ENCODE assay signal across 18 cellular contexts in the genomic region with DNA sequence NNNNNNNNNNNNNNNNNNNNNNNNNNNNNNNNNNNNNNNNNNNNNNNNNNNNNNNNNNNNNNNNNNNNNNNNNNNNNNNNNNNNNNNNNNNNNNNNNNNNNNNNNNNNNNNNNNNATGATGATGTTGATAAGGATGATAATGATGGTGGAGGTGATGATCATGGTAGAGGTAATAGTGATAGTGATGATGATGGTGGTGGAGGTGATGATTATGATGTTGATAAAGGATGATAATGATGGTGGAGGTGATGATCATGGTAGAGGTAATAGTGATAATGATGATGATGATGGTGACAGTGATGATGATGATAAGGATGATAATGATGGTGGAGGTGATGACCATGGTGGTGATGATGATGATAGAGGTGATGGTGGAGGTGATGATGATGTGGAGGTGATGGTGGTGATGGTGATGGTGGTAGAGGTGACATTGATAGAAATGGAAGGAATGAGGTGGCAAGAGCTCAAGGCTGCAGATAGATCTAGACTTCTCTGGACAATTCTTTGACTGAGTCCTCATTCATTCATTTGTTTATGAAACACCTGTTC. TPM values are rescaled to one million over a fixed set of nuclear protein-coding genes. Genes with fewer than 3 reads are reported as not detected.
A peak's percentile ranks its signal among the peaks of the same experiment; 100 is the strongest.
DNase-seq lines count a peak whose midpoint lies in the region; ATAC-seq, FAIRE-seq and TF ChIP-seq lines count a peak whose summit lies in the region.
"Had no signal": no experiment of that assay in that cellular context is flagged by ENCODE, and none has a peak within 500 bp of the region (broad histone marks: within the 10 kb centered on the region; RNA-seq: fewer than 3 reads in every experiment).

No MANE protein-coding gene starts in this region.

- no peak overlapping the region for H3K4ac ChIP-seq in H1 (replicated peaks; ENCODE audit: insufficient read length, low read depth, low read length)

- in situ Hi-C loops in HepG2 (cut with HindIII; ENCODE audit: extremely low pct_ligation_motif_present, low pct_unique_long_range_greater_than_20kb): no loop called here

- no peak overlapping the region for H4K8ac ChIP-seq in H1 (ENCODE audit: extremely low read depth, insufficient read depth, low read length)

- H3K23me2 ChIP-seq in H1 (ENCODE audit: low read depth, low read length): peaks cover 9% of the 10 kb centered on the region; the same call in 1 of the 2 replicates

- no TSS peak for BruUV-seq in HepG2 (replicated peaks; lab: Mats Ljungman, UMichigan)

- H3K4me3 ChIP-seq in HepG2 (replicated peaks in 1 of 3; ENCODE audit: insufficient read depth in 1 of 3, low read depth in 2 of 3, low read length in 3 of 3) (no peak overlapping the region), right lobe of liver (no peak overlapping the region), H1 (ENCODE audit: extremely low read depth in 1 of 4, insufficient read depth in 2 of 4, low read depth in 3 of 4, low read length in 4 of 4) (no peak overlapping the region), mucosa of descending colon (no peak overlapping the region), upper lobe of right lung (no peak overlapping the region)
- H3K4me3 ChIP-seq: MG63 had no signal

- peaks cover 3% of the 10 kb centered on the region; the same call in 1 of the 2 replicates for H3K79me1 ChIP-seq in H1 (ENCODE audit: low read depth, low read length)

- H3K18ac ChIP-seq in H1 (ENCODE audit: extremely low read depth, low read length): no peak overlapping the region

- H3K4me2 ChIP-seq in HepG2 (ENCODE audit: low read depth, low read length): no peak overlapping the region
- H3K4me2 ChIP-seq in H1 (ENCODE audit: insufficient read depth in 1 of 2, low read depth in 2 of 2, low read length in 2 of 2): no peak overlapping the region

- H2BK15ac ChIP-seq in H1 (ENCODE audit: low read length): no peak overlapping the region

- H4K91ac ChIP-seq in H1 (replicated peaks; ENCODE audit: insufficient read length, low read length): no peak overlapping the region

- H3K14ac ChIP-seq in H1 (ENCODE audit: insufficient read length): no peak overlapping the region

- no peak for ATAC-seq in HepG2
- ATAC-seq in right lobe of liver: no peak
- peak; percentile 31 for ATAC-seq in mucosa of descending colon
- ATAC-seq in upper lobe of right lung: peak; percentile 38

- no peaks in the 10 kb centered on the region for H4K20me1 ChIP-seq in HepG2 (ENCODE audit: insufficient read depth, low read length)
- peaks cover 0 to 10% of the 10 kb centered on the region in 2 experiments for H4K20me1 ChIP-seq in H1 (replicated peaks in 1 of 2; ENCODE audit: control insufficient read depth in 1 of 2, insufficient read depth in 2 of 2, low read length in 2 of 2)

- no peaks in the 10 kb centered on the region for H3K9me3 ChIP-seq in HepG2 (ENCODE audit: low read length)
- no peaks in the 10 kb centered on the region for H3K9me3 ChIP-seq in right lobe of liver
- H3K9me3 ChIP-seq in H1 (ENCODE audit: insufficient read depth in 2 of 2, low read depth in 1 of 2, low read length in 1 of 2): peaks cover 0 to 6% of the 10 kb centered on the region in 2 experiments; a peak in 1 of 4 replicates
- H3K9me3 ChIP-seq in mucosa of descending colon: no peaks in the 10 kb centered on the region
- no peaks in the 10 kb centered on the region for H3K9me3 ChIP-seq in upper lobe of right lung
- H3K9me3 ChIP-seq: Caco-2, MG63 had no signal

- POLR2A ChIA-PET in HepG2 (lab: Yijun Ruan, JAX): no interaction called here
- POLR2A ChIA-PET in H1 (lab: Charles Lee; ENCODE audit: partially characterized antibody): no interaction called here

- no peak overlapping the region for H3K23ac ChIP-seq in H1 (ENCODE audit: insufficient read length)

- CTCF ChIA-PET in HepG2 (lab: Yijun Ruan, JAX; ENCODE audit: low intra/inter-chr PET ratio, low total read pairs): no interaction called here
- CTCF ChIA-PET in H1 (lab: Charles Lee; ENCODE audit: partially characterized antibody): interaction anchor here (0.7 kb wide), 1 partner anchor 63 kb away, joined by 3 read pairs; no protein-coding TSS in a partner anchor

- TF ChIP-seq RAD21 in HepG2 (CRISPR knock-in tag; IDR thresholded peaks at IDR 0.05) (no peak), H1 (IDR thresholded peaks at IDR 0.05 in 1 of 2, conservative IDR thresholded peaks at IDR 0.05 in 1 of 2; ENCODE audit: low read depth in 2 of 2, low read length in 2 of 2) (no peak)

- TF ChIP-seq CTCF in HepG2 (CRISPR knock-in tag; IDR thresholded peaks at IDR 0.05) (no peak), right lobe of liver (IDR thresholded peaks at IDR 0.05) (no peak), H1 (IDR thresholded peaks at IDR 0.05; ENCODE audit: control extremely low read depth in 1 of 3, insufficient read depth in 1 of 3, low read depth in 1 of 3, low read length in 3 of 3) (no peak), mucosa of descending colon (IDR thresholded peaks at IDR 0.05) (no peak), upper lobe of right lung (IDR thresholded peaks at IDR 0.05) (no peak)

- no peak overlapping the region for H2BK20ac ChIP-seq in H1 (ENCODE audit: low read length)

- DNase-seq in HepG2 (ENCODE audit: low spot score): no peak
- no peak for DNase-seq in right lobe of liver
- no peak for DNase-seq in H1 (ENCODE audit: low read depth in 1 of 2, low spot score in 2 of 2)
- DNase-seq in mucosa of descending colon: no peak
- DNase-seq in upper lobe of right lung: no peak
- DNase-seq in NCI-H1105 (lab: John Stamatoyannopoulos, UW): no peak
- DNase-seq in activated CD4-positive, alpha-beta T cell treated with anti-CD3 and anti-CD28 coated beads for 1 hour: no peak
- DNase-seq in mucosa of gallbladder (ENCODE audit: low spot score): no peak
- DNase-seq: Caco-2; CD4-positive, CD25-positive, alpha-beta regulatory T cell; EL; MG63; NCI-H1092; NCI-H1694; NCI-H524; SIG-M5 had no signal

- TF ChIP-seq POLR2A in HepG2 (IDR thresholded peaks at IDR 0.05; ENCODE audit: insufficient read depth in 1 of 2, low read depth in 2 of 2, low read length in 2 of 2) (no peak), right lobe of liver (IDR thresholded peaks at IDR 0.05) (no peak), H1 (IDR thresholded peaks at IDR 0.05; ENCODE audit: control extremely low read depth in 1 of 2, low read depth in 2 of 2, low read length in 2 of 2) (no peak)

- no peak overlapping the region for H2BK12ac ChIP-seq in H1 (ENCODE audit: low read depth, low read length)

- intact Hi-C loops in HepG2 (cut with micrococcal nuclease; ENCODE audit: unreplicated experiment): no loop called here
- intact Hi-C loops in right lobe of liver (cut with DNase I): no loop called here
- intact Hi-C loops in mucosa of descending colon (cut with DNase I, micrococcal nuclease): no loop called here
- intact Hi-C loops in upper lobe of right lung (cut with DNase I): no loop called here

- no peak overlapping the region for H2AFZ ChIP-seq in HepG2 (ENCODE audit: low read length)
- no peak overlapping the region for H2AFZ ChIP-seq in H1 (ENCODE audit: low read length)

- no peak overlapping the region for H4K5ac ChIP-seq in H1 (ENCODE audit: insufficient read length, low read depth, low read length)

- H3K36me3 ChIP-seq in HepG2 (replicated peaks in 1 of 2; ENCODE audit: control insufficient read depth in 1 of 2, insufficient read depth in 2 of 2, low read length in 2 of 2) (peaks cover 6 to 27% of the 10 kb centered on the region in 2 experiments; a peak in 4 of 5 replicates), right lobe of liver (peaks cover 0 to 3% (median 0%) of the 10 kb centered on the region in 4 donors), H1 (ENCODE audit: control insufficient read depth in 2 of 4, insufficient read depth in 4 of 4, low read length in 3 of 4) (peaks cover 0 to 5% (median 0%) of the 10 kb centered on the region in 4 experiments; a peak in 2 of 8 replicates), mucosa of descending colon (ENCODE audit: low read depth) (no peaks in the 10 kb centered on the region), upper lobe of right lung (no peaks in the 10 kb centered on the region)

- FAIRE-seq in HepG2 (lab: Jason Lieb, UNC): no peak
- FAIRE-seq in H1 (lab: Jason Lieb, UNC): no peak
- FAIRE-seq: GM19239, H54 had no signal

- H3K79me2 ChIP-seq in HepG2 (ENCODE audit: insufficient read depth, low read length): peaks cover 10% of the 10 kb centered on the region
- peaks cover 0 to 10% of the 10 kb centered on the region in 2 experiments; a peak in 2 of 4 replicates for H3K79me2 ChIP-seq in H1 (ENCODE audit: control insufficient read depth in 1 of 2, insufficient read depth in 2 of 2, low read length in 2 of 2)

- H3K9ac ChIP-seq in HepG2 (ENCODE audit: insufficient read depth, low read depth, low read length) (no peak overlapping the region), H1 (replicated peaks in 1 of 4; ENCODE audit: extremely low read depth in 1 of 4, low read depth in 3 of 4, low read length in 3 of 4) (no peak overlapping the region)

- peaks cover 10% of the 10 kb centered on the region for H3K4me1 ChIP-seq in HepG2 (ENCODE audit: insufficient read depth, low read length)
- peaks cover 0 to 30% (median 6%) of the 10 kb centered on the region in 4 donors for H3K4me1 ChIP-seq in right lobe of liver
- H3K4me1 ChIP-seq in H1 (replicated peaks in 1 of 4; ENCODE audit: control insufficient read depth in 3 of 4, insufficient read depth in 4 of 4, low read length in 3 of 4): peaks cover 0 to 4% (median 0%) of the 10 kb centered on the region in 4 experiments; a peak in 1 of 7 replicates
- no peaks in the 10 kb centered on the region for H3K4me1 ChIP-seq in mucosa of descending colon (ENCODE audit: low read depth)
- peaks cover 11% of the 10 kb centered on the region for H3K4me1 ChIP-seq in upper lobe of right lung

- peak overlapping the region; percentile 83 for H3K56ac ChIP-seq in H1 (replicated peaks; ENCODE audit: insufficient read length, low read depth, low read length)

- H3K27ac ChIP-seq in HepG2 (ENCODE audit: extremely low read length, insufficient read depth, low read length) (no peak overlapping the region), right lobe of liver (peak overlapping the region in 1 of 3 donors; percentile 14), H1 (ENCODE audit: low read depth, low read length) (no peak overlapping the region), upper lobe of right lung (no peak overlapping the region)

- H2BK120ac ChIP-seq in H1 (replicated peaks; ENCODE audit: low read depth, low read length): no peak overlapping the region

- H3K27me3 ChIP-seq in HepG2 (ENCODE audit: control insufficient read depth in 1 of 2, insufficient read depth in 2 of 2, low read length in 2 of 2): no peaks in the 10 kb centered on the region
- no peaks in the 10 kb centered on the region for H3K27me3 ChIP-seq in right lobe of liver
- no peaks in the 10 kb centered on the region for H3K27me3 ChIP-seq in H1 (replicated peaks in 1 of 4; ENCODE audit: control insufficient read depth in 3 of 4, extremely low read depth in 1 of 4, insufficient read depth in 3 of 4, low read length in 3 of 4)
- H3K27me3 ChIP-seq in upper lobe of right lung: no peaks in the 10 kb centered on the region
- H3K27me3 ChIP-seq: MG63 had no signal

- TF ChIP-seq EP300 in HepG2 (IDR thresholded peaks at IDR 0.05; ENCODE audit: low read depth in 2 of 2, low read length in 2 of 2): no peak
- TF ChIP-seq EP300 in HepG2 (CRISPR knock-in tag; IDR thresholded peaks at IDR 0.05; ENCODE audit: borderline replicate concordance): no peak
- TF ChIP-seq EP300 in H1 (IDR thresholded peaks at IDR 0.05; ENCODE audit: borderline replicate concordance in 1 of 2, low read depth in 2 of 2, low read length in 2 of 2): no peak

- no peak overlapping the region for H2AK5ac ChIP-seq in H1 (ENCODE audit: low read depth, low read length)

- H2BK5ac ChIP-seq in H1 (ENCODE audit: low read depth, low read length): no peak overlapping the region

RNA-seq across cellular contexts. Expression of gene FAM20C, which starts 47.8 kb away (rescaled TPM):
- total RNA-seq in HepG2 (2016; rRNA removed; fragmentation: Illumina TruSeq; extraction: Trizol) (14.5 and 19.9 TPM in 2 replicates), right lobe of liver (10 to 100 TPM; 32.1 to 73.8 (median 57.3) TPM), mucosa of descending colon (10 to 100 TPM; 20.7 to 47.7 (median 26.5) TPM), upper lobe of right lung (58.8 TPM), mucosa of gallbladder (99.2 TPM)
- 4.8 and 5.5 TPM in 2 replicates for total RNA-seq in HepG2 (2016; cell fraction: cytosol; rRNA removed; fragmentation: Illumina TruSeq; extraction: Trizol; ENCODE audit: low read depth)
- total RNA-seq in HepG2 (2016; cell fraction: insoluble cytoplasmic fraction; rRNA removed; fragmentation: Illumina TruSeq; extraction: Trizol): 12.0 and 18.5 TPM in 2 replicates
- total RNA-seq in HepG2 (2016; cell fraction: membrane; rRNA removed; fragmentation: Illumina TruSeq; extraction: Trizol): 11.5 and 11.6 TPM in 2 replicates
- 20.5 and 24.2 TPM in 2 replicates for total RNA-seq in HepG2 (2016; cell fraction: nucleus; rRNA removed; fragmentation: Illumina TruSeq; extraction: Trizol)
- polyA plus RNA-seq in HepG2 (2011; rRNA removed) (11.9 and 15.3 TPM in 2 replicates), H1 (2011; rRNA removed) (9.5 and 13.9 TPM in 2 replicates)
- polyA plus RNA-seq in HepG2 (2011; cell fraction: cytosol; rRNA removed): 13.7 and 17.5 TPM in 2 replicates
- polyA plus RNA-seq in HepG2 (2011; cell fraction: nucleus; rRNA removed): 24.6 and 26.4 TPM in 2 replicates
- 15.4 and 23.9 TPM in 2 replicates for polyA plus RNA-seq in HepG2 (2012)
- polyA plus RNA-seq in HepG2 (2016; cell fraction: cytosol; fragmentation: Illumina TruSeq; extraction: Trizol; ENCODE audit: low read depth): 2.8 and 3.2 TPM in 2 replicates
- polyA plus RNA-seq in HepG2 (2016; cell fraction: insoluble cytoplasmic fraction; fragmentation: Illumina TruSeq; extraction: Trizol; ENCODE audit: low read depth): 18.9 and 20.0 TPM in 2 replicates
- polyA plus RNA-seq in HepG2 (2016; cell fraction: membrane; fragmentation: Illumina TruSeq; extraction: Trizol; ENCODE audit: low read depth): 10.0 and 10.7 TPM in 2 replicates
- 38.8 and 44.3 TPM in 2 replicates for polyA plus RNA-seq in HepG2 (2016; cell fraction: nucleus; fragmentation: Illumina TruSeq; extraction: Trizol; ENCODE audit: insufficient read depth, low read depth)
- polyA minus RNA-seq in HepG2 (2011; rRNA and poly(A)+ RNA removed; ENCODE audit: low replicate concordance): 8.9 and 24.8 TPM in 2 replicates
- polyA minus RNA-seq in HepG2 (2011; cell fraction: cytosol; rRNA and poly(A)+ RNA removed): 13.4 and 22.0 TPM in 2 replicates
- polyA minus RNA-seq in HepG2 (2011; cell fraction: nucleus; rRNA and poly(A)+ RNA removed): 14.4 and 19.6 TPM in 2 replicates
- total RNA-seq in H1 (2021; fragmentation: NEBNext Ultra II Directional; extraction: Animal tissue kit (Norgen Biotek cat#: 25700)): 34.7 and 34.8 TPM in 2 replicates
- 10.7 TPM for polyA plus RNA-seq in H1 (2011; cell fraction: cytosol; rRNA removed)
- polyA plus RNA-seq in H1 (2011; cell fraction: nucleus; rRNA removed): 21.4 TPM
- polyA plus RNA-seq in H1 (2012, experiment 1 of 2): 18.4 to 23.9 TPM (median 19.5 TPM) in 4 replicates
- 17.9 TPM for polyA plus RNA-seq in H1 (2012, experiment 2 of 2)
- 21.3 TPM for polyA plus RNA-seq in H1 (2013, experiment 1 of 2)
- polyA plus RNA-seq in H1 (2013, experiment 2 of 2): 21.1 TPM
- 8.9 and 10.4 TPM in 2 replicates for polyA minus RNA-seq in H1 (2011; rRNA and poly(A)+ RNA removed)
- polyA minus RNA-seq in H1 (2011; cell fraction: cytosol; rRNA and poly(A)+ RNA removed): 17.1 TPM
- 21.8 TPM for polyA minus RNA-seq in H1 (2011; cell fraction: nucleus; rRNA and poly(A)+ RNA removed)
- total RNA-seq: CD4-positive, CD25-positive, alpha-beta regulatory T cell had no signal
- polyA plus RNA-seq: CD4-positive, CD25-positive, alpha-beta regulatory T cell had no signal

RNA-seq across cellular contexts. Expression of gene FOXL3, which starts 49.8 kb away (rescaled TPM):
- total RNA-seq in HepG2 (2016; rRNA removed; fragmentation: Illumina TruSeq; extraction: Trizol) (not detected in 2 replicates), right lobe of liver (not detected), mucosa of descending colon (under 1 TPM in 1 of 3 donors, not detected in 2; 0.43 TPM), upper lobe of right lung (not detected), mucosa of gallbladder (not detected)
- total RNA-seq in HepG2 (2016; cell fraction: cytosol; rRNA removed; fragmentation: Illumina TruSeq; extraction: Trizol; ENCODE audit: low read depth): not detected in 2 replicates
- total RNA-seq in HepG2 (2016; cell fraction: insoluble cytoplasmic fraction; rRNA removed; fragmentation: Illumina TruSeq; extraction: Trizol): not detected in 2 replicates
- not detected in 2 replicates for total RNA-seq in HepG2 (2016; cell fraction: membrane; rRNA removed; fragmentation: Illumina TruSeq; extraction: Trizol)
- not detected in 2 replicates for total RNA-seq in HepG2 (2016; cell fraction: nucleus; rRNA removed; fragmentation: Illumina TruSeq; extraction: Trizol)
- polyA plus RNA-seq in HepG2 (2011; rRNA removed) (not detected in 2 replicates), H1 (2011; rRNA removed) (not detected in 2 replicates)
- polyA plus RNA-seq in HepG2 (2011; cell fraction: cytosol; rRNA removed): not detected in 2 replicates
- polyA plus RNA-seq in HepG2 (2011; cell fraction: nucleus; rRNA removed): not detected in 2 replicates
- polyA plus RNA-seq in HepG2 (2012): not detected in 2 replicates
- not detected in 2 replicates for polyA plus RNA-seq in HepG2 (2016; cell fraction: cytosol; fragmentation: Illumina TruSeq; extraction: Trizol; ENCODE audit: low read depth)
- polyA plus RNA-seq in HepG2 (2016; cell fraction: insoluble cytoplasmic fraction; fragmentation: Illumina TruSeq; extraction: Trizol; ENCODE audit: low read depth): not detected in 2 replicates
- not detected in 2 replicates for polyA plus RNA-seq in HepG2 (2016; cell fraction: membrane; fragmentation: Illumina TruSeq; extraction: Trizol; ENCODE audit: low read depth)
- not detected in 2 replicates for polyA plus RNA-seq in HepG2 (2016; cell fraction: nucleus; fragmentation: Illumina TruSeq; extraction: Trizol; ENCODE audit: insufficient read depth, low read depth)
- polyA minus RNA-seq in HepG2 (2011; rRNA and poly(A)+ RNA removed; ENCODE audit: low replicate concordance): not detected in 2 replicates
- not detected in 2 replicates for polyA minus RNA-seq in HepG2 (2011; cell fraction: cytosol; rRNA and poly(A)+ RNA removed)
- not detected in 2 replicates for polyA minus RNA-seq in HepG2 (2011; cell fraction: nucleus; rRNA and poly(A)+ RNA removed)
- not detected in 2 replicates for total RNA-seq in H1 (2021; fragmentation: NEBNext Ultra II Directional; extraction: Animal tissue kit (Norgen Biotek cat#: 25700))
- not detected for polyA plus RNA-seq in H1 (2011; cell fraction: cytosol; rRNA removed)
- polyA plus RNA-seq in H1 (2011; cell fraction: nucleus; rRNA removed): not detected
- polyA plus RNA-seq in H1 (2012, experiment 1 of 2): not detected in 4 replicates
- not detected for polyA plus RNA-seq in H1 (2012, experiment 2 of 2)
- not detected for polyA plus RNA-seq in H1 (2013, experiment 1 of 2)
- not detected for polyA plus RNA-seq in H1 (2013, experiment 2 of 2)
- polyA minus RNA-seq in H1 (2011; rRNA and poly(A)+ RNA removed): not detected in 2 replicates
- polyA minus RNA-seq in H1 (2011; cell fraction: cytosol; rRNA and poly(A)+ RNA removed): not detected
- polyA minus RNA-seq in H1 (2011; cell fraction: nucleus; rRNA and poly(A)+ RNA removed): not detected
- total RNA-seq: Caco-2; CD4-positive, CD25-positive, alpha-beta regulatory T cell had no signal
- polyA plus RNA-seq: CD4-positive, CD25-positive, alpha-beta regulatory T cell had no signal

Comparison
In these comparisons a context has a peak if more than half of its experiments do, and no peak if none do; other contexts are left out.
1. ATAC-seq: peak in mucosa of descending colon (single experiment) and upper lobe of right lung (single experiment); none in HepG2 (single experiment) and right lobe of liver (0 of 4).